Comparison of ENCODE assay signal across 15 cellular contexts in genomic region chr5:131630208-131630962, GRCh38. TPM values are rescaled to one million over a fixed set of nuclear protein-coding genes. Genes with fewer than 3 reads are reported as not detected.
DNase-seq lines count a peak whose midpoint lies in the region; ATAC-seq and TF ChIP-seq lines count a peak whose summit lies in the region.
"Had no signal": no experiment of that assay in that cellular context is flagged by ENCODE, and none has a peak within 500 bp of the region (broad histone marks: within the 10 kb centered on the region; RNA-seq: fewer than 3 reads in every experiment).

No MANE protein-coding gene starts in this region.

- in situ Hi-C loops in mammary epithelial cell (cut with MboI; ENCODE audit: low sequenced_read_pairs in 2 of 2) (no loop called here), transverse colon (cut with MboI; ENCODE audit: low pct_ligation_motif_present in 1 of 4, low pct_unique_long_range_greater_than_20kb in 1 of 4, low sequenced_read_pairs in 3 of 4) (loop anchor here in 2 of 4 donors (10.0 kb wide), 1 partner anchor 164 kb away; the partner anchor contains the start of gene FNIP1 (in 2 of the 2))

- H4K20me1 ChIP-seq in mammary epithelial cell (ENCODE audit: insufficient read depth, low read length), result no peaks in the 10 kb centered on the region

- H3K4me2 ChIP-seq in mammary epithelial cell (ENCODE audit: insufficient read depth, low read depth, low read length), result peak overlapping the region; percentile 36
- H3K4me2 ChIP-seq: KMS-11 had no signal

- TF ChIP-seq POLR2A in breast epithelium (IDR thresholded peaks at IDR 0.05) (no peak), transverse colon (IDR thresholded peaks at IDR 0.05) (no peak)

- H2AFZ ChIP-seq in mammary epithelial cell (ENCODE audit: low read depth, low read length), result no peak overlapping the region

- H3K9ac ChIP-seq in mammary epithelial cell (ENCODE audit: insufficient read depth, low read length), result no peak overlapping the region
- H3K9ac ChIP-seq: KMS-11 had no signal

- dilution Hi-C loops in mammary epithelial cell (cut with HindIII; ENCODE audit: low sequenced_read_pairs), result no loop called here

- intact Hi-C loops in mammary epithelial cell (cut with micrococcal nuclease), result no loop called here
- intact Hi-C loops in breast epithelium (cut with DNase I; ENCODE audit: low total_unique reads), result loop anchor here (10.0 kb wide), 1 partner anchor 164 kb away; the partner anchor contains the start of gene FNIP1
- intact Hi-C loops in dorsolateral prefrontal cortex (cut with DNase I), result loop anchor here in 1 of 2 donors (5.0 kb wide), 1 partner anchor 43 kb away; no protein-coding TSS in a partner anchor
- intact Hi-C loops in transverse colon (cut with DNase I; ENCODE audit: low total_unique reads), result no loop called here

- H3K4me3 ChIP-seq in mammary epithelial cell (replicated peaks in 1 of 3; ENCODE audit: insufficient read depth in 1 of 3, low read depth in 2 of 3, low read length in 3 of 3), result no peak overlapping the region
- no peak overlapping the region for H3K4me3 ChIP-seq in breast epithelium
- H3K4me3 ChIP-seq in dorsolateral prefrontal cortex, result peak overlapping the region in 5 of 59 donors; percentile 1 to 10 (median 1)
- H3K4me3 ChIP-seq in transverse colon, result no peak overlapping the region
- H3K4me3 ChIP-seq: SK-N-MC, upper lobe of left lung had no signal

- H3K36me3 ChIP-seq in mammary epithelial cell (ENCODE audit: insufficient read depth, low read length) (no peaks in the 10 kb centered on the region), breast epithelium (no peaks in the 10 kb centered on the region), transverse colon (no peaks in the 10 kb centered on the region)
- H3K36me3 ChIP-seq: upper lobe of left lung had no signal

- peaks cover 96% of the 10 kb centered on the region for H3K79me2 ChIP-seq in mammary epithelial cell (ENCODE audit: insufficient read depth, low read length)

- H3K27ac ChIP-seq in mammary epithelial cell (ENCODE audit: insufficient read depth, low read depth, low read length) (peak overlapping the region; percentile 39), breast epithelium (no peak overlapping the region), dorsolateral prefrontal cortex (peak overlapping the region in 48 of 59 donors; percentile 2 to 99 (median 59)), transverse colon (peak overlapping the region; percentile 38 to 62 (median 54))
- H3K27ac ChIP-seq: KMS-11, SK-N-MC, upper lobe of left lung had no signal

- H3K27me3 ChIP-seq in mammary epithelial cell (ENCODE audit: insufficient read depth, low read length) (no peaks in the 10 kb centered on the region), breast epithelium (no peaks in the 10 kb centered on the region), dorsolateral prefrontal cortex (no peaks in the 10 kb centered on the region), transverse colon (no peaks in the 10 kb centered on the region)
- H3K27me3 ChIP-seq: upper lobe of left lung had no signal

- peaks cover 26% of the 10 kb centered on the region for H3K4me1 ChIP-seq in mammary epithelial cell (ENCODE audit: insufficient read depth, low read length)
- peaks cover 0 to 14% of the 10 kb centered on the region in 2 donors for H3K4me1 ChIP-seq in breast epithelium
- H3K4me1 ChIP-seq in transverse colon, result peaks cover 13 to 75% (median 58%) of the 10 kb centered on the region in 4 donors

- WGBS in mammary epithelial cell (ENCODE audit: low coverage, missing lambda C conversion rate), result 49% methylated on average over 4 of the region's 4 CpGs
- WGBS in transverse colon (ENCODE audit: low coverage in 1 of 2), 2 donors, result 39 to 55% methylated on average over 4 of the region's 4 CpGs

- CTCF ChIA-PET in mammary epithelial cell (lab: Charles Lee; ENCODE audit: low non-redundant PET), result no interaction called here

- DNase-seq in mammary epithelial cell (peak; percentile 64), breast epithelium (ENCODE audit: low spot score in 2 of 2) (no peak), NCI-H446 treated with DMSO at 0.1 percent for 48 hours (lab: John Stamatoyannopoulos, UW) (peak; percentile 17), dorsolateral prefrontal cortex (no peak), transverse colon (no peak), C1 segment of cervical spinal cord (lab: John Stamatoyannopoulos, UW) (no peak)
- DNase-seq: activated naive CD8-positive, alpha-beta T cell treated with anti-CD3 and anti-CD28 coated beads for 36 hours; left ventricle myocardium superior; NCI-H1436 treated with DMSO at 0.1 percent for 48 hours; stimulated activated CD4-positive, alpha-beta T cell treated with anti-CD3 and anti-CD28 coated beads, Interleukin-2, amount 100 ng/mL, for 24 hours; upper lobe of left lung had no signal

- no peak for TF ChIP-seq CTCF in mammary epithelial cell (conservative IDR thresholded peaks at IDR 0.05 in 1 of 2, IDR thresholded peaks at IDR 0.05 in 1 of 2; ENCODE audit: extremely low read depth in 1 of 2, insufficient read depth in 1 of 2, low read depth in 1 of 2, low read length in 2 of 2)
- TF ChIP-seq CTCF in breast epithelium (IDR thresholded peaks at IDR 0.05), result no peak
- TF ChIP-seq CTCF in dorsolateral prefrontal cortex (IDR thresholded peaks at IDR 0.05 in 54 of 56, conservative IDR thresholded peaks at IDR 0.05 in 2 of 56; ENCODE audit: low read depth in 1 of 56, partially characterized antibody in 56 of 56), result no peak
- no peak for TF ChIP-seq CTCF in transverse colon (IDR thresholded peaks at IDR 0.05)

- ATAC-seq in HG02884 (IDR thresholded peaks at IDR 0.05; ENCODE audit: unreplicated experiment), result no peak
- no peak for ATAC-seq in GM18511 (IDR thresholded peaks at IDR 0.05; ENCODE audit: unreplicated experiment)
- ATAC-seq: left ventricle myocardium superior had no signal

- no TSS peak for BruUV-seq in mammary epithelial cell (replicated peaks; lab: Mats Ljungman, UMichigan)

- H3K9me3 ChIP-seq in mammary epithelial cell (replicated peaks; ENCODE audit: insufficient read depth, low read length) (no peaks in the 10 kb centered on the region), breast epithelium (no peaks in the 10 kb centered on the region), transverse colon (no peaks in the 10 kb centered on the region)
- H3K9me3 ChIP-seq: upper lobe of left lung had no signal

- no peak for TF ChIP-seq EP300 in transverse colon (IDR thresholded peaks at IDR 0.05; ENCODE audit: low read depth)

RNA-seq across cellular contexts. Expression of gene RAPGEF6, which starts 4.6 kb away (rescaled TPM):
- total RNA-seq in mammary epithelial cell (10 to 100 TPM; 14.4 to 14.8 TPM), breast epithelium (10 to 100 TPM; 21.8 to 56.3 (median 31.5) TPM), dorsolateral prefrontal cortex (100 to 1,000 TPM in 6 of 120 experiments, 10 to 100 TPM in 114; 43.8 to 127 (median 73.9) TPM), transverse colon (10 to 100 TPM; 21.3 to 40.3 (median 35.9) TPM)
- 5.6 TPM for polyA plus RNA-seq in mammary epithelial cell
- polyA minus RNA-seq in mammary epithelial cell, result 45.4 TPM

Comparison
In these comparisons a context has a peak if more than half of its experiments do, and no peak if none do; other contexts are left out.
1. DNase-seq: peak in mammary epithelial cell (single experiment) and NCI-H446 treated with DMSO at 0.1 percent for 48 hours (single experiment); none in breast epithelium (0 of 2), dorsolateral prefrontal cortex (0 of 10), transverse colon (single experiment) and C1 segment of cervical spinal cord (0 of 14).
2. H3K27ac ChIP-seq: peak in mammary epithelial cell (single experiment), dorsolateral prefrontal cortex (48 of 59) and transverse colon (4 of 4); none in breast epithelium (0 of 2).